In genomic region chr6:151564654-151565053, GRCh38 we compare ENCODE assay signal across 32 cellular contexts.
"Had no signal": no experiment of that assay in that cellular context is flagged by ENCODE, and none has a peak within 500 bp of the region (broad histone marks: within the 10 kb centered on the region; RNA-seq: fewer than 3 reads in every experiment).

No MANE protein-coding gene starts in this region.

- H3K4me3 ChIP-seq: ascending aorta, body of pancreas, breast epithelium had no signal

- H3K27ac Mint-ChIP-seq: activated B cell treated with CpG ODN at 0.5 μM for 24 hours; activated CD4-positive, alpha-beta memory T cell treated with anti-CD3 and anti-CD28 coated beads for 36 hours; activated CD4-positive, alpha-beta T cell treated with anti-CD3 and anti-CD28 coated beads, Interleukin-2, amount 10 ng/mL, durations not matched to agents 24 days and 14 days; activated CD8-positive, alpha-beta T cell treated with anti-CD3 and anti-CD28 coated beads for 36 hours; activated naive CD4-positive, alpha-beta T cell treated with anti-CD3 and anti-CD28 coated beads, Interleukin-2, amount 10 ng/mL, durations not matched to agents 7 days and 5 days; activated naive CD4-positive, alpha-beta T cell treated with anti-CD3 and anti-CD28 coated beads, Interleukin-2, amount 50 U/mL, for 24 hours; activated naive CD8-positive, alpha-beta T cell; activated naive CD8-positive, alpha-beta T cell treated with anti-CD3 and anti-CD28 coated beads, Interleukin-2, amount 10 ng/mL, durations not matched to agents 7 days and 5 days; activated naive CD8-positive, alpha-beta T cell treated with anti-CD3 and anti-CD28 coated beads, Interleukin-2, amount 50 U/mL, for 24 hours; activated T-helper 2 cell treated with anti-CD3 and anti-CD28 coated beads, Interferon-gamma antibody, Interleukin-2, Interleukin-4, amounts not matched to agents 10 μg/mL and 5 μg/mL and 100 μg/mL, durations not matched to agents 14 hours and 24 hours and 36 hours; T-helper 17 cell had no signal

- H3K4me1 ChIP-seq: ascending aorta, body of pancreas, breast epithelium had no signal

- H3K27me3 ChIP-seq: ascending aorta, body of pancreas, brain microvascular endothelial cell, breast epithelium had no signal

- FAIRE-seq: TTC549 had no signal

- H3K4me3 Mint-ChIP-seq: activated B cell treated with CpG ODN at 0.5 μM for 24 hours; activated CD4-positive, alpha-beta memory T cell treated with anti-CD3 and anti-CD28 coated beads for 36 hours; activated CD4-positive, alpha-beta T cell treated with anti-CD3 and anti-CD28 coated beads, Interleukin-2, amount 10 ng/mL, durations not matched to agents 24 days and 14 days; activated CD8-positive, alpha-beta T cell treated with anti-CD3 and anti-CD28 coated beads for 36 hours; activated naive CD4-positive, alpha-beta T cell treated with anti-CD3 and anti-CD28 coated beads, Interleukin-2, amount 10 ng/mL, durations not matched to agents 7 days and 5 days; activated naive CD4-positive, alpha-beta T cell treated with anti-CD3 and anti-CD28 coated beads, Interleukin-2, amount 50 U/mL, for 24 hours; activated naive CD8-positive, alpha-beta T cell; activated naive CD8-positive, alpha-beta T cell treated with anti-CD3 and anti-CD28 coated beads, Interleukin-2, amount 10 ng/mL, durations not matched to agents 7 days and 5 days; activated naive CD8-positive, alpha-beta T cell treated with anti-CD3 and anti-CD28 coated beads, Interleukin-2, amount 50 U/mL, for 24 hours; T-helper 17 cell had no signal

- H3K27ac ChIP-seq: ascending aorta, body of pancreas, brain microvascular endothelial cell, breast epithelium, VCaP had no signal

- ATAC-seq: activated CD8-positive, alpha-beta T cell treated with anti-CD3 and anti-CD28 coated beads for 36 hours; activated naive CD8-positive, alpha-beta T cell treated with anti-CD3 and anti-CD28 coated beads, Interleukin-2, amount 50 U/mL, for 24 hours; body of pancreas; T-helper 17 cell had no signal

- H3K36me3 Mint-ChIP-seq: activated naive CD4-positive, alpha-beta T cell treated with anti-CD3 and anti-CD28 coated beads, Interleukin-2, amount 10 ng/mL, durations not matched to agents 7 days and 5 days; activated naive CD8-positive, alpha-beta T cell treated with anti-CD3 and anti-CD28 coated beads, Interleukin-2, amount 10 ng/mL, durations not matched to agents 7 days and 5 days had no signal

- H3K36me3 ChIP-seq: ascending aorta, brain microvascular endothelial cell, breast epithelium had no signal

- H3K4me1 Mint-ChIP-seq: activated B cell treated with CpG ODN at 0.5 μM for 24 hours; activated CD4-positive, alpha-beta T cell treated with anti-CD3 and anti-CD28 coated beads, Interleukin-2, amount 10 ng/mL, durations not matched to agents 24 days and 14 days; activated naive CD4-positive, alpha-beta T cell treated with anti-CD3 and anti-CD28 coated beads, Interleukin-2, amount 10 ng/mL, durations not matched to agents 7 days and 5 days; activated naive CD4-positive, alpha-beta T cell treated with anti-CD3 and anti-CD28 coated beads, Interleukin-2, amount 50 U/mL, for 24 hours; activated naive CD8-positive, alpha-beta T cell treated with anti-CD3 and anti-CD28 coated beads, Interleukin-2, amount 10 ng/mL, durations not matched to agents 7 days and 5 days; T-helper 17 cell had no signal

- H3K27me3 Mint-ChIP-seq: T-helper 17 cell had no signal

- DNase-seq: activated B cell treated with CpG ODN at 0.5 μM for 24 hours; activated CD4-positive, alpha-beta memory T cell treated with anti-CD3 and anti-CD28 coated beads for 36 hours; activated CD4-positive, alpha-beta T cell treated with anti-CD3 and anti-CD28 coated beads for 4 hours; activated CD4-positive, alpha-beta T cell treated with anti-CD3 and anti-CD28 coated beads, Interleukin-2, amount 10 ng/mL, durations not matched to agents 24 days and 14 days; activated CD4-positive, alpha-beta T cell treated with anti-CD3 and anti-CD28 coated beads, Interleukin-2, amount 50 U/mL, for 1 hour; activated CD4-positive, alpha-beta T cell treated with anti-CD3 and anti-CD28 coated beads, Interleukin-2, amount 50 U/mL, for 4 hours; activated CD4-positive, CD25-positive, alpha-beta regulatory T cell treated with anti-CD3 and anti-CD28 coated beads, Interleukin-2, amount 50 U/mL, for 72 hours; activated CD8-positive, alpha-beta memory T cell treated with anti-CD3 and anti-CD28 coated beads, Interleukin-2, amount 50 U/mL, for 4 hours; activated CD8-positive, alpha-beta T cell treated with anti-CD3 and anti-CD28 coated beads for 36 hours; activated effector memory CD4-positive, alpha-beta T cell treated with Interleukin-2 at 50 U/mL for 16 hours; activated gamma-delta T cell; activated naive CD4-positive, alpha-beta T cell treated with anti-CD3 and anti-CD28 coated beads, Interleukin-2, amount 10 ng/mL, durations not matched to agents 7 days and 5 days; activated naive CD4-positive, alpha-beta T cell treated with Interleukin-2 at 50 U/mL for 16 hours; activated naive CD8-positive, alpha-beta T cell treated with anti-CD3 and anti-CD28 coated beads, Interleukin-2, amount 10 ng/mL, durations not matched to agents 7 days and 5 days; activated naive CD8-positive, alpha-beta T cell treated with anti-CD3 and anti-CD28 coated beads, Interleukin-2, amount 50 U/mL, for 24 hours; activated T-cell treated with anti-CD3 and anti-CD28 coated beads for 4 hours; activated T-cell treated with anti-CD3 and anti-CD28 coated beads, Interleukin-2, amount 50 U/mL, for 1 hour; activated T-cell treated with anti-CD3 and anti-CD28 coated beads, Interleukin-2, amount 50 U/mL, for 48 hours; amygdala; anterior cingulate cortex; body of pancreas; brain microvascular endothelial cell; central memory CD4-positive, alpha-beta T cell; T-helper 17 cell; T-helper 9 cell had no signal
